Comparison of ENCODE assay signal across 32 cellular contexts in genomic region chr17:39125143-39125875, GRCh38. TPM values are rescaled to one million over a fixed set of nuclear protein-coding genes. Genes with fewer than 3 reads are reported as not detected.
"Had no signal": no experiment of that assay in that cellular context is flagged by ENCODE, and none has a peak within 500 bp of the region (broad histone marks: within the 10 kb centered on the region; RNA-seq: fewer than 3 reads in every experiment).

No MANE protein-coding gene starts in this region.

- H3K27me3 ChIP-seq: ovary, sigmoid colon, tibial nerve, uterus had no signal

- H3K9me3 Mint-ChIP-seq: naive thymus-derived CD4-positive, alpha-beta T cell; natural killer cell treated with Interleukin-12 subunit alpha and Interleukin-12 subunit beta and Interleukin-15 and Interleukin-18, amount 100 ng/mL, for 72 hours; stimulated activated memory B cell treated with anti-CD40 and anti-IgM and Interleukin-4, amounts not matched to agents 10 μg/mL and 1 μg/mL and 100 μg/mL, for 72 hours; stimulated activated naive CD8-positive, alpha-beta T cell treated with anti-CD3 and anti-CD28 coated beads, Interleukin-15, amount 100 ng/mL, for 72 hours; type B pancreatic cell had no signal

- H3K27me3 Mint-ChIP-seq: naive thymus-derived CD4-positive, alpha-beta T cell; natural killer cell treated with Interleukin-12 subunit alpha and Interleukin-12 subunit beta and Interleukin-15 and Interleukin-18, amount 100 ng/mL, for 72 hours; progenitor cell of endocrine pancreas; stimulated activated naive CD8-positive, alpha-beta T cell treated with anti-CD3 and anti-CD28 coated beads, Interleukin-15, amount 100 ng/mL, for 72 hours; type B pancreatic cell had no signal

- H3K4me1 Mint-ChIP-seq: stimulated activated memory B cell treated with anti-CD40 and anti-IgM and Interleukin-4, amounts not matched to agents 10 μg/mL and 1 μg/mL and 100 μg/mL, for 72 hours; stimulated activated naive CD8-positive, alpha-beta T cell treated with anti-CD3 and anti-CD28 coated beads, Interleukin-15, amount 100 ng/mL, for 72 hours had no signal

- H3K36me3 Mint-ChIP-seq: natural killer cell treated with Interleukin-12 subunit alpha and Interleukin-12 subunit beta and Interleukin-15 and Interleukin-18, amount 100 ng/mL, for 72 hours; stimulated activated memory B cell treated with anti-CD40 and anti-IgM and Interleukin-4, amounts not matched to agents 10 μg/mL and 1 μg/mL and 100 μg/mL, for 72 hours; type B pancreatic cell had no signal

- H3K36me3 ChIP-seq: left ventricle myocardium inferior, ovary, sigmoid colon, tibial nerve, uterus had no signal

- H3K4me3 Mint-ChIP-seq: naive thymus-derived CD4-positive, alpha-beta T cell; natural killer cell treated with Interleukin-12 subunit alpha and Interleukin-12 subunit beta and Interleukin-15 and Interleukin-18, amount 100 ng/mL, for 72 hours; stimulated activated memory B cell treated with anti-CD40 and anti-IgM and Interleukin-4, amounts not matched to agents 10 μg/mL and 1 μg/mL and 100 μg/mL, for 72 hours; stimulated activated naive CD8-positive, alpha-beta T cell treated with anti-CD3 and anti-CD28 coated beads, Interleukin-15, amount 100 ng/mL, for 72 hours; type B pancreatic cell had no signal

- H3K27ac Mint-ChIP-seq: natural killer cell treated with Interleukin-12 subunit alpha and Interleukin-12 subunit beta and Interleukin-15 and Interleukin-18, amount 100 ng/mL, for 72 hours; progenitor cell of endocrine pancreas; stimulated activated memory B cell treated with anti-CD40 and anti-IgM and Interleukin-4, amounts not matched to agents 10 μg/mL and 1 μg/mL and 100 μg/mL, for 72 hours; stimulated activated naive CD8-positive, alpha-beta T cell treated with anti-CD3 and anti-CD28 coated beads, Interleukin-15, amount 100 ng/mL, for 72 hours; type B pancreatic cell had no signal

- FAIRE-seq: small intestine had no signal

- DNase-seq: islet precursor cell; left ventricle myocardium inferior; mesendoderm; midbrain; mucosa of descending colon; naive thymus-derived CD4-positive, alpha-beta T cell; ovary; retina; sigmoid colon; small intestine; stimulated activated CD4-positive, alpha-beta T cell treated with anti-CD3 and anti-CD28 coated beads, Interleukin-1b, Interleukin-23, amount 100 ng/mL, for 48 hours; stimulated activated CD4-positive, alpha-beta T cell treated with anti-CD3 and anti-CD28 coated beads, Interleukin-2, amount 100 ng/mL, for 48 hours; stimulated activated CD4-positive, alpha-beta T cell treated with anti-CD3 and anti-CD28 coated beads, Interleukin-4, amount 100 ng/mL, for 4 hours; stimulated activated CD8-positive, alpha-beta memory T cell treated with anti-CD3 and anti-CD28 coated beads, Interleukin-4, amount 100 ng/mL, for 48 hours; stimulated activated naive CD4-positive, alpha-beta T cell treated with Interleukin-2 at 50 U/mL for 16 hours; stimulated activated naive CD8-positive, alpha-beta T cell treated with anti-CD3 and anti-CD28 coated beads, Interleukin-15, amount 100 ng/mL, for 72 hours; substantia nigra; uterus had no signal

- ATAC-seq: mucosa of descending colon; naive thymus-derived CD4-positive, alpha-beta T cell; natural killer cell treated with Interleukin-12 subunit alpha and Interleukin-12 subunit beta and Interleukin-15 and Interleukin-18, amount 100 ng/mL, for 72 hours; right cardiac atrium; stimulated activated memory B cell treated with anti-CD40 and anti-IgM and Interleukin-4, amounts not matched to agents 10 μg/mL and 1 μg/mL and 100 μg/mL, for 72 hours; stimulated activated naive CD8-positive, alpha-beta T cell treated with anti-CD3 and anti-CD28 coated beads, Interleukin-15, amount 100 ng/mL, for 72 hours had no signal

- H3K9me3 ChIP-seq: left ventricle myocardium inferior, mucosa of descending colon, ovary, sigmoid colon, tibial nerve, uterus had no signal

- H3K4me1 ChIP-seq: left ventricle myocardium inferior, sigmoid colon, tibial nerve, uterus had no signal

- H3K27ac ChIP-seq: left ventricle myocardium inferior, ovary, sigmoid colon, tibial nerve, uterus had no signal

- H3K4me3 ChIP-seq: left ventricle myocardium inferior, lung, mucosa of descending colon, ovary, sigmoid colon, tibial nerve, uterus had no signal

RNA-seq across cellular contexts. Expression of gene ARL5C, which starts 40.7 kb away (rescaled TPM):
- total RNA-seq: kidney epithelial cell; left ventricle myocardium inferior; lower leg skin; lung; mucosa of descending colon; myocyte; natural killer cell treated with Interleukin-12 subunit alpha and Interleukin-12 subunit beta and Interleukin-15 and Interleukin-18, amount 100 ng/mL, for 72 hours; omental fat pad; ovary; progenitor cell of endocrine pancreas; right cardiac atrium; temporal lobe; tibial nerve; ureter; uterus had no signal
- polyA plus RNA-seq: lung, neural cell, ovary, right cardiac atrium, sigmoid colon, small intestine had no signal
